Comparison of ENCODE assay signal across 10 cellular contexts in genomic region chr12:28963554-28963953, GRCh38.
DNase-seq lines count a peak whose midpoint lies in the region; ATAC-seq and TF ChIP-seq lines count a peak whose summit lies in the region.
"Had no signal": no experiment of that assay in that cellular context is flagged by ENCODE, and none has a peak within 500 bp of the region (broad histone marks: within the 10 kb centered on the region; RNA-seq: fewer than 3 reads in every experiment).

No MANE protein-coding gene starts in this region.

- no peaks in the 10 kb centered on the region for H3K27me3 ChIP-seq in BE2C
- H3K27me3 ChIP-seq: ovary, stomach had no signal

- no peaks in the 10 kb centered on the region for H3K36me3 ChIP-seq in BE2C
- H3K36me3 ChIP-seq: ovary, stomach had no signal

- no peak overlapping the region for H3K27ac ChIP-seq in VCaP
- H3K27ac ChIP-seq: ovary, stomach had no signal

- H3K9me3 ChIP-seq in BE2C: no peaks in the 10 kb centered on the region
- H3K9me3 ChIP-seq: ovary, stomach had no signal

- peaks cover 5% of the 10 kb centered on the region; the same call in 1 of the 2 replicates for H3K4me1 ChIP-seq in BE2C

- no peak for ATAC-seq in HG02840 (IDR thresholded peaks at IDR 0.05; ENCODE audit: low FRiP score, unreplicated experiment)

- DNase-seq in BE2C (no peak), HFF-Myc (ENCODE audit: extremely low read depth, low read depth) (no peak), iPS-NIHi7 (ENCODE audit: extremely low spot score) (peak; percentile 27), inferior parietal cortex (ENCODE audit: extremely low spot score) (no peak), NCI-H2081 (lab: John Stamatoyannopoulos, UW) (no peak), AG08396 (ENCODE audit: low spot score) (no peak)
- DNase-seq: ovary, stomach had no signal

- TF ChIP-seq CTCF in BE2C (IDR thresholded peaks at IDR 0.05; ENCODE audit: low read depth, low read length) (peak; percentile 68), HFF-Myc (IDR thresholded peaks at IDR 0.05; ENCODE audit: low read depth, low read length, missing control alignments) (peak; percentile 44), VCaP (conservative IDR thresholded peaks at IDR 0.05) (0 out of 2 replicates have a peak, but pooled peaks have one; percentile 33)

- no peak overlapping the region for H3K4me3 ChIP-seq in BE2C (ENCODE audit: low read depth, low read length)
- H3K4me3 ChIP-seq in HFF-Myc (replicated peaks; ENCODE audit: low read depth, low read length): no peak overlapping the region
- H3K4me3 ChIP-seq: ovary, stomach had no signal
